Comparison of ENCODE assay signal across 9 cellular contexts in genomic region chr16:64983983-64984382, GRCh38.
A peak's percentile ranks its signal among the peaks of the same experiment; 100 is the strongest.
DNase-seq lines count a peak whose midpoint lies in the region; ATAC-seq, FAIRE-seq and TF ChIP-seq lines count a peak whose summit lies in the region.
"Had no signal": no experiment of that assay in that cellular context is flagged by ENCODE, and none has a peak within 500 bp of the region (broad histone marks: within the 10 kb centered on the region; RNA-seq: fewer than 3 reads in every experiment).

No MANE protein-coding gene starts in this region.

- H3K27ac ChIP-seq in heart left ventricle, result no peak overlapping the region

- no peak overlapping the region; the same call in 1 of the 2 replicates for H3K4me3 Mint-ChIP-seq in HFFc6

- H3K27me3 Mint-ChIP-seq in HFFc6 (ENCODE audit: insufficient read depth), result peaks cover 3% of the 10 kb centered on the region

- no peak for FAIRE-seq in HTR-8/SVneo (lab: Jason Lieb, UNC)
- FAIRE-seq: endometrium had no signal

- no peak for TF ChIP-seq POLR2A in heart left ventricle (IDR thresholded peaks at IDR 0.05)

- peaks cover 34% of the 10 kb centered on the region for H3K4me1 Mint-ChIP-seq in HFFc6 (ENCODE audit: low read depth)

- ATAC-seq in SK-N-SH treated with all-trans-retinoic acid at 6 μM for 48 hours (peak; percentile 89), heart left ventricle (peak in 3 of 4 donors; percentile 78 to 83 (median 81))

- DNase-seq in AG09309 (ENCODE audit: low read depth), result peak; percentile 57
- peak; percentile 67 for DNase-seq in HFFc6
- DNase-seq in heart left ventricle, result peak; percentile 32 to 65 (median 54)
- peak; percentile 83 for DNase-seq in smooth muscle cell of the brain vasculature (ENCODE audit: low read depth, low spot score)
- DNase-seq in HTR-8/SVneo (ENCODE audit: insufficient read length, low spot score), result no peak
- DNase-seq in NOMO-1 (lab: John Stamatoyannopoulos, UW; ENCODE audit: unreplicated experiment in 2 of 2), result no peak
- no peak for DNase-seq in SIG-M5 treated with dmso at 0.1 percent for 504 hours (lab: John Stamatoyannopoulos, UW; ENCODE audit: unreplicated experiment)

- intact Hi-C loops in heart left ventricle (cut with DNase I), result no loop called here

- no peaks in the 10 kb centered on the region for H3K27me3 ChIP-seq in heart left ventricle

- H3K4me3 ChIP-seq in AG09309 (ENCODE audit: control insufficient read depth, low read depth, low read length) (no peak overlapping the region), heart left ventricle (no peak overlapping the region)

- H3K27ac Mint-ChIP-seq in HFFc6, result peak overlapping the region; percentile 78

- no peaks in the 10 kb centered on the region for H3K9me3 ChIP-seq in heart left ventricle

- TF ChIP-seq CTCF in AG09309 (IDR thresholded peaks at IDR 0.05; ENCODE audit: control insufficient read depth, insufficient read depth, low read depth, low read length, missing control alignments) (peak; percentile 79), HFFc6 (IDR thresholded peaks at IDR 0.05) (peak; percentile 89), heart left ventricle (IDR thresholded peaks at IDR 0.05) (peak; percentile 10 to 62 (median 43))

- H3K9me3 Mint-ChIP-seq in HFFc6, result no peaks in the 10 kb centered on the region

- H3K4me1 ChIP-seq in heart left ventricle, result peaks cover 0 to 17% (median 5%) of the 10 kb centered on the region in 12 donors

- peaks cover 0 to 37% (median 3%) of the 10 kb centered on the region in 9 donors for H3K36me3 ChIP-seq in heart left ventricle

- 25 to 44% (median 35%) methylated on average over 2 of the region's 2 CpGs for WGBS in heart left ventricle, 4 donors

- peaks cover 72% of the 10 kb centered on the region for H3K36me3 Mint-ChIP-seq in HFFc6 (ENCODE audit: low read depth)

TF ChIP-seq in SK-N-SH treated with all-trans-retinoic acid at 6 μM for 48 hours, 23 proteins besides CTCF, POLR2A, EP300 and RAD21:
- TF ChIP-seq ARNTL (CRISPR knock-in tag; IDR thresholded peaks at IDR 0.05; ENCODE audit: borderline replicate concordance, low read depth), result no peak
- peak; percentile 78; the same call in 1 of the 2 replicates for TF ChIP-seq PATZ1 (CRISPR knock-in tag; IDR thresholded peaks at IDR 0.05; ENCODE audit: borderline replicate concordance)

Comparison
In these comparisons a context has a peak if more than half of its experiments do, and no peak if none do; other contexts are left out.
1. DNase-seq: peak in AG09309 (single experiment), HFFc6 (single experiment), heart left ventricle (5 of 5) and smooth muscle cell of the brain vasculature (single experiment); none in HTR-8/SVneo (single experiment), NOMO-1 (0 of 2) and SIG-M5 treated with dmso at 0.1 percent for 504 hours (single experiment).
2. Peak in every context shown above with its lines, with median percentiles within 50 percentile points of each other: CTCF ChIP-seq.